In the genomic region with DNA sequence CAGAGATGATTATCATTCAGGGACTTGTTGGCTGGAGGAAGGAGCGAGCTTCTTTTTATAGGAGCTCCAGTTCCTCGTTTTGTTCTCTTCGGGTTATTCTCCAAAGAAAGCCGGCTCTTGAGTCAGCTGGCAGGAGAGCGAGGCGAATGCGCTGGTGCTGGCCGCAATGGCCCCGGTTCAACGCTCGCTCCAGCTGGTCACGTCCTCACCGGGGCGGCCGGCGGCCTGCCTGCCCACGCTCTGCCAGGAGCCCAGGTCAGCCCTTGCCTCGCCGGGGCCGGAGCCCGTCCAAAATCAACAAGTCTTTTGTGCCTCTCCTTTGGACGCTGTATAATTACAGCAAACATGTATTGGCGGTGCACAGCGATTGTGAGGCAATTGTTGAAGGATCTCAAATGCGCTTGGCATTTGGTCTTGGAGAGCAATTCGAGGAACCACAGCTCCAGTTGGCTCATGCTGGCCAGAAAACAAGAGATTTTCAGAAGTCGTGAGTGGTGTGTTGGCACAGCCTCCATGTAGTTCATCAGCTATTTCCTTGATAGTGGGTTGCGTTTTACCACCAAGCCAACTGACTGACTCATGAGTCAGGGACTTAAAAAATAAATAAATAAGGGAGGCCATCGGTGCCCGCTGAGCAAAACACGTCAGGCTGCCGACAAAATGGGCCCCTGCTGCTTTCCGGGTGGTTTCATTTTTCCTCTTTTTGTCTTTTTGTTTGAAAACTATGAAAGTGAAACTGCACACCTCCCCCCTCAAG, we compare ENCODE assay signal across 8 cellular contexts.
DNase-seq lines count a peak whose midpoint lies in the region; ATAC-seq and TF ChIP-seq lines count a peak whose summit lies in the region.

No MANE protein-coding gene starts in this region.

- no peak overlapping the region for H3K4me2 ChIP-seq in mesendoderm (ENCODE audit: low read length)

- H3K36me3 ChIP-seq in left ventricle myocardium inferior (no peaks in the 10 kb centered on the region), mesendoderm (ENCODE audit: control insufficient read depth, insufficient read depth, low read length) (no peaks in the 10 kb centered on the region)

- H3K27me3 ChIP-seq in left ventricle myocardium inferior (ENCODE audit: low read depth) (peaks cover 58% of the 10 kb centered on the region), mesendoderm (ENCODE audit: insufficient read depth, low read length, poor library complexity) (no peaks in the 10 kb centered on the region)

- no peak overlapping the region for H3K4ac ChIP-seq in mesendoderm (ENCODE audit: low read depth, low read length)

- no peaks in the 10 kb centered on the region for H3K79me2 ChIP-seq in mesendoderm (ENCODE audit: control insufficient read depth, insufficient read depth, low read length)

- H3K27ac ChIP-seq in left ventricle myocardium inferior (replicated peaks), result peak overlapping the region; percentile 47
- no peak overlapping the region for H3K27ac ChIP-seq in mesendoderm (ENCODE audit: low read depth, low read length)

- peaks cover 54% of the 10 kb centered on the region for H3K27me3 Mint-ChIP-seq in activated naive CD8-positive, alpha-beta T cell treated with anti-CD3 and anti-CD28 coated beads, Interleukin-2, amount 50 U/mL, for 24 hours

- no peak overlapping the region for H2BK5ac ChIP-seq in mesendoderm (ENCODE audit: low read length)

- no peak overlapping the region for H2AK5ac ChIP-seq in mesendoderm (ENCODE audit: low read length)

- H3K9me3 ChIP-seq in left ventricle myocardium inferior (replicated peaks), result no peaks in the 10 kb centered on the region

- H3K4me3 ChIP-seq in left ventricle myocardium inferior (peak overlapping the region; percentile 30), mesendoderm (ENCODE audit: low read length) (no peak overlapping the region)

- H3K18ac ChIP-seq in mesendoderm (ENCODE audit: low read length), result no peak overlapping the region

- intact Hi-C loops in left ventricle myocardium inferior (cut with micrococcal nuclease), result no loop called here

- no CpG with 5 or more reads among the region's 33 CpGs for WGBS in mesendoderm (ENCODE audit: extremely low coverage, insufficient coverage, low lambda C conversion rate)

- no peaks in the 10 kb centered on the region for H3K79me1 ChIP-seq in mesendoderm (ENCODE audit: low read length)

- no peaks in the 10 kb centered on the region for H3K9me3 Mint-ChIP-seq in activated naive CD8-positive, alpha-beta T cell treated with anti-CD3 and anti-CD28 coated beads, Interleukin-2, amount 50 U/mL, for 24 hours

- peaks cover 37% of the 10 kb centered on the region for H3K4me1 Mint-ChIP-seq in activated naive CD8-positive, alpha-beta T cell treated with anti-CD3 and anti-CD28 coated beads, Interleukin-2, amount 50 U/mL, for 24 hours

- no peak overlapping the region for H3K9ac ChIP-seq in mesendoderm (ENCODE audit: low read length)

- H3K4me3 Mint-ChIP-seq in activated naive CD8-positive, alpha-beta T cell treated with anti-CD3 and anti-CD28 coated beads, Interleukin-2, amount 50 U/mL, for 24 hours, result peak overlapping the region; percentile 23

- no peak overlapping the region for H4K8ac ChIP-seq in mesendoderm (ENCODE audit: low read depth, low read length)

- no peak overlapping the region for H3K23ac ChIP-seq in mesendoderm (ENCODE audit: low read length)

- H3K4me1 ChIP-seq in left ventricle myocardium inferior (peaks cover 22% of the 10 kb centered on the region), mesendoderm (ENCODE audit: control insufficient read depth, low read depth, low read length) (no peaks in the 10 kb centered on the region)

- H3K36me3 Mint-ChIP-seq in activated naive CD8-positive, alpha-beta T cell treated with anti-CD3 and anti-CD28 coated beads, Interleukin-2, amount 50 U/mL, for 24 hours (ENCODE audit: low read depth), result no peaks in the 10 kb centered on the region

- H4K5ac ChIP-seq in mesendoderm (ENCODE audit: low read length), result no peak overlapping the region

- no peak overlapping the region for H3K56ac ChIP-seq in mesendoderm (ENCODE audit: low read length)

- no peak overlapping the region for H2BK120ac ChIP-seq in mesendoderm (ENCODE audit: low read depth, low read length)

- peak; percentile 54 for ATAC-seq in activated naive CD8-positive, alpha-beta T cell treated with anti-CD3 and anti-CD28 coated beads, Interleukin-2, amount 50 U/mL, for 24 hours
- no peak for ATAC-seq in HG03196 (IDR thresholded peaks at IDR 0.05; ENCODE audit: unreplicated experiment)

- no peak for TF ChIP-seq CTCF in left ventricle myocardium inferior (IDR thresholded peaks at IDR 0.05; ENCODE audit: borderline replicate concordance)

- H3K27ac Mint-ChIP-seq in activated naive CD8-positive, alpha-beta T cell treated with anti-CD3 and anti-CD28 coated beads, Interleukin-2, amount 50 U/mL, for 24 hours, result no peak overlapping the region

- DNase-seq in Daoy (ENCODE audit: low read depth), result peak; percentile 97
- DNase-seq in NCI-H2081 treated with DMSO at 0.1 percent for 48 hours (lab: John Stamatoyannopoulos, UW), result peak; percentile 53
- DNase-seq in activated naive CD8-positive, alpha-beta T cell treated with anti-CD3 and anti-CD28 coated beads, Interleukin-2, amount 50 U/mL, for 24 hours, result no peak
- peak; percentile 36 for DNase-seq in left ventricle myocardium inferior
- DNase-seq in smooth muscle cell of the brain vasculature (ENCODE audit: low read depth, low spot score), result peak; percentile 96
- no peak for DNase-seq in mesendoderm
- DNase-seq in NCI-H1417 (lab: John Stamatoyannopoulos, UW), result no peak

- H2BK15ac ChIP-seq in mesendoderm (replicated peaks; ENCODE audit: low read depth), result no peak overlapping the region

Comparison
In these comparisons a context has a peak if more than half of its experiments do, and no peak if none do; other contexts are left out.
1. DNase-seq: peak in Daoy (single experiment), NCI-H2081 treated with DMSO at 0.1 percent for 48 hours (single experiment), left ventricle myocardium inferior (single experiment) and smooth muscle cell of the brain vasculature (single experiment); none in activated naive CD8-positive, alpha-beta T cell treated with anti-CD3 and anti-CD28 coated beads, Interleukin-2, amount 50 U/mL, for 24 hours (single experiment), mesendoderm (single experiment) and NCI-H1417 (0 of 3).